ENCODE assay signal across 1 cellular context in genomic region chr6:35368038-35368887, GRCh38.
TF ChIP-seq lines count a peak whose summit lies in the region.

No MANE protein-coding gene starts in this region.

TF ChIP-seq in HepG2, 621 proteins besides CTCF, POLR2A, EP300 and RAD21 (continued from another document):
- TF ChIP-seq HNF1B (CRISPR knock-in tag; IDR thresholded peaks at IDR 0.05) (peak; percentile 63; the same call in 1 of the 2 replicates), SOX5 (CRISPR knock-in tag; IDR thresholded peaks at IDR 0.05; ENCODE audit: borderline replicate concordance) (peak; percentile 76; the same call in 1 of the 2 replicates), NR2F6 (IDR thresholded peaks at IDR 0.05) (peak; percentile 62), NR2F6 (CRISPR knock-in tag; IDR thresholded peaks at IDR 0.05) (0 out of 2 replicates have a peak, but pooled peaks have one; percentile 19), IKZF1 (IDR thresholded peaks at IDR 0.05) (no peak), ZNF367 (CRISPR knock-in tag; IDR thresholded peaks at IDR 0.05; ENCODE audit: borderline replicate concordance) (no peak), MAFF (IDR thresholded peaks at IDR 0.05; ENCODE audit: low read depth, low read length) (no peak), GATAD1 (CRISPR knock-in tag; IDR thresholded peaks at IDR 0.05) (peak; percentile 64; the same call in 1 of the 2 replicates), PRPF4 (IDR thresholded peaks at IDR 0.05; ENCODE audit: low read depth, low read length, poor library complexity, severe bottlenecking) (no peak), ZNF879 (CRISPR knock-in tag; IDR thresholded peaks at IDR 0.05) (no peak), ELF4 (CRISPR knock-in tag; IDR thresholded peaks at IDR 0.05; ENCODE audit: borderline replicate concordance) (peak; percentile 79), SALL2 (CRISPR knock-in tag; IDR thresholded peaks at IDR 0.05) (no peak), KDM1A (CRISPR knock-in tag; IDR thresholded peaks at IDR 0.05) (peak; percentile 28; the same call in 1 of the 2 replicates), NR1H2 (CRISPR knock-in tag; IDR thresholded peaks at IDR 0.05; ENCODE audit: borderline replicate concordance, low read depth) (no peak), ZNF816 (CRISPR knock-in tag; IDR thresholded peaks at IDR 0.05; ENCODE audit: borderline replicate concordance) (0 out of 2 replicates have a peak, but pooled peaks have one; percentile 39), ZKSCAN5 (CRISPR knock-in tag; IDR thresholded peaks at IDR 0.05) (no peak), STAT6 (CRISPR knock-in tag; IDR thresholded peaks at IDR 0.05; ENCODE audit: borderline replicate concordance) (0 out of 2 replicates have a peak, but pooled peaks have one; percentile 61), CEBPG (CRISPR knock-in tag; IDR thresholded peaks at IDR 0.05) (no peak), GATA4 (IDR thresholded peaks at IDR 0.05; ENCODE audit: borderline replicate concordance, low read depth) (0 out of 2 replicates have a peak, but pooled peaks have one; percentile 67), KAT8 (CRISPR knock-in tag; IDR thresholded peaks at IDR 0.05) (peak; percentile 31; the same call in 1 of the 2 replicates), KAT7 (CRISPR knock-in tag; IDR thresholded peaks at IDR 0.05; ENCODE audit: borderline replicate concordance) (0 out of 2 replicates have a peak, but pooled peaks have one; percentile 52), NFYB (CRISPR knock-in tag; IDR thresholded peaks at IDR 0.05) (peak; percentile 38), MIXL1 (CRISPR knock-in tag; IDR thresholded peaks at IDR 0.05) (0 out of 2 replicates have a peak, but pooled peaks have one; percentile 24), MEF2D (CRISPR knock-in tag; IDR thresholded peaks at IDR 0.05) (peak; percentile 69), ZFY (CRISPR knock-in tag; IDR thresholded peaks at IDR 0.05) (no peak), TCF7 (IDR thresholded peaks at IDR 0.05; ENCODE audit: low read depth) (peak; percentile 95), SIN3A (IDR thresholded peaks at IDR 0.05; ENCODE audit: borderline replicate concordance, low read depth, low read length) (0 out of 2 replicates have a peak, but pooled peaks have one; percentile 50)
- TF ChIP-seq, protein P1, sequence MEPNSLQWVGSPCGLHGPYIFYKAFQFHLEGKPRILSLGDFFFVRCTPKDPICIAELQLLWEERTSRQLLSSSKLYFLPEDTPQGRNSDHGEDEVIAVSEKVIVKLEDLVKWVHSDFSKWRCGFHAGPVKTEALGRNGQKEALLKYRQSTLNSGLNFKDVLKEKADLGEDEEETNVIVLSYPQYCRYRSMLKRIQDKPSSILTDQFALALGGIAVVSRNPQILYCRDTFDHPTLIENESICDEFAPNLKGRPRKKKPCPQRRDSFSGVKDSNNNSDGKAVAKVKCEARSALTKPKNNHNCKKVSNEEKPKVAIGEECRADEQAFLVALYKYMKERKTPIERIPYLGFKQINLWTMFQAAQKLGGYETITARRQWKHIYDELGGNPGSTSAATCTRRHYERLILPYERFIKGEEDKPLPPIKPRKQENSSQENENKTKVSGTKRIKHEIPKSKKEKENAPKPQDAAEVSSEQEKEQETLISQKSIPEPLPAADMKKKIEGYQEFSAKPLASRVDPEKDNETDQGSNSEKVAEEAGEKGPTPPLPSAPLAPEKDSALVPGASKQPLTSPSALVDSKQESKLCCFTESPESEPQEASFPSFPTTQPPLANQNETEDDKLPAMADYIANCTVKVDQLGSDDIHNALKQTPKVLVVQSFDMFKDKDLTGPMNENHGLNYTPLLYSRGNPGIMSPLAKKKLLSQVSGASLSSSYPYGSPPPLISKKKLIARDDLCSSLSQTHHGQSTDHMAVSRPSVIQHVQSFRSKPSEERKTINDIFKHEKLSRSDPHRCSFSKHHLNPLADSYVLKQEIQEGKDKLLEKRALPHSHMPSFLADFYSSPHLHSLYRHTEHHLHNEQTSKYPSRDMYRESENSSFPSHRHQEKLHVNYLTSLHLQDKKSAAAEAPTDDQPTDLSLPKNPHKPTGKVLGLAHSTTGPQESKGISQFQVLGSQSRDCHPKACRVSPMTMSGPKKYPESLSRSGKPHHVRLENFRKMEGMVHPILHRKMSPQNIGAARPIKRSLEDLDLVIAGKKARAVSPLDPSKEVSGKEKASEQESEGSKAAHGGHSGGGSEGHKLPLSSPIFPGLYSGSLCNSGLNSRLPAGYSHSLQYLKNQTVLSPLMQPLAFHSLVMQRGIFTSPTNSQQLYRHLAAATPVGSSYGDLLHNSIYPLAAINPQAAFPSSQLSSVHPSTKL (CRISPR knock-in tag; IDR thresholded peaks at IDR 0.05): peak; percentile 89
- TF ChIP-seq, protein P2, sequence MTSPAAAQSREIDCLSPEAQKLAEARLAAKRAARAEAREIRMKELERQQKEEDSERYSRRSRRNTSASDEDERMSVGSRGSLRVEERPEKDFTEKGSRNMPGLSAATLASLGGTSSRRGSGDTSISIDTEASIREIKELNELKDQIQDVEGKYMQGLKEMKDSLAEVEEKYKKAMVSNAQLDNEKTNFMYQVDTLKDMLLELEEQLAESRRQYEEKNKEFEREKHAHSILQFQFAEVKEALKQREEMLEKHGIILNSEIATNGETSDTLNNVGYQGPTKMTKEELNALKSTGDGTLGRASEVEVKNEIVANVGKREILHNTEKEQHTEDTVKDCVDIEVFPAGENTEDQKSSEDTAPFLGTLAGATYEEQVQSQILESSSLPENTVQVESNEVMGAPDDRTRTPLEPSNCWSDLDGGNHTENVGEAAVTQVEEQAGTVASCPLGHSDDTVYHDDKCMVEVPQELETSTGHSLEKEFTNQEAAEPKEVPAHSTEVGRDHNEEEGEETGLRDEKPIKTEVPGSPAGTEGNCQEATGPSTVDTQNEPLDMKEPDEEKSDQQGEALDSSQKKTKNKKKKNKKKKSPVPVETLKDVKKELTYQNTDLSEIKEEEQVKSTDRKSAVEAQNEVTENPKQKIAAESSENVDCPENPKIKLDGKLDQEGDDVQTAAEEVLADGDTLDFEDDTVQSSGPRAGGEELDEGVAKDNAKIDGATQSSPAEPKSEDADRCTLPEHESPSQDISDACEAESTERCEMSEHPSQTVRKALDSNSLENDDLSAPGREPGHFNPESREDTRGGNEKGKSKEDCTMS (CRISPR knock-in tag; conservative IDR thresholded peaks at IDR 0.05): no peak
- TF ChIP-seq, protein P3, sequence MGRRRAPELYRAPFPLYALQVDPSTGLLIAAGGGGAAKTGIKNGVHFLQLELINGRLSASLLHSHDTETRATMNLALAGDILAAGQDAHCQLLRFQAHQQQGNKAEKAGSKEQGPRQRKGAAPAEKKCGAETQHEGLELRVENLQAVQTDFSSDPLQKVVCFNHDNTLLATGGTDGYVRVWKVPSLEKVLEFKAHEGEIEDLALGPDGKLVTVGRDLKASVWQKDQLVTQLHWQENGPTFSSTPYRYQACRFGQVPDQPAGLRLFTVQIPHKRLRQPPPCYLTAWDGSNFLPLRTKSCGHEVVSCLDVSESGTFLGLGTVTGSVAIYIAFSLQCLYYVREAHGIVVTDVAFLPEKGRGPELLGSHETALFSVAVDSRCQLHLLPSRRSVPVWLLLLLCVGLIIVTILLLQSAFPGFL (CRISPR knock-in tag; IDR thresholded peaks at IDR 0.05): no peak
TF ChIP-seq in HepG2: peak in this region for 108.
